Comparison of ENCODE assay signal across 8 cellular contexts in genomic region chr7:152674860-152675760, GRCh38. TPM values are rescaled to one million over a fixed set of nuclear protein-coding genes. Genes with fewer than 3 reads are reported as not detected.
A peak's percentile ranks its signal among the peaks of the same experiment; 100 is the strongest.
DNase-seq lines count a peak whose midpoint lies in the region; ATAC-seq and TF ChIP-seq lines count a peak whose summit lies in the region.

No MANE protein-coding gene starts in this region.

- peak overlapping the region; percentile 89 for H3K4me2 ChIP-seq in OCI-LY7 (ENCODE audit: low read length)

- intact Hi-C loops in Caco-2 (cut with micrococcal nuclease; ENCODE audit: unreplicated experiment) (loop anchor here (2.0 kb wide), 1 partner anchor 84 kb away; the partner anchor contains the start of gene ACTR3B), OCI-LY7 (cut with micrococcal nuclease; ENCODE audit: unreplicated experiment) (loop anchor here (2.0 to 10.0 kb wide), 4 partner anchors 87 to 340 kb away; partner anchors contain the start of gene KMT2C), breast epithelium (cut with DNase I; ENCODE audit: low total_unique reads) (no loop called here)

- ATAC-seq in GM19372 (IDR thresholded peaks at IDR 0.05; ENCODE audit: low read depth, unreplicated experiment), result peak; percentile 25
- ATAC-seq in left lobe of liver, result no peak
- ATAC-seq in HG03045 (IDR thresholded peaks at IDR 0.05; ENCODE audit: unreplicated experiment), result no peak

- peak overlapping the region; percentile 43; the same call in 1 of the 2 replicates for H2AFZ ChIP-seq in OCI-LY7 (ENCODE audit: low read length)

- POLR2A ChIA-PET in Caco-2 (lab: Charles Lee) (no interaction called here), OCI-LY7 (lab: Charles Lee) (interaction anchor here (0.7 to 1.3 kb wide), 3 partner anchors 15 to 241 kb away, joined by 3 to 4 read pairs (median 3); no protein-coding TSS in a partner anchor)

- H3K9me3 Mint-ChIP-seq in Caco-2 (ENCODE audit: unreplicated experiment), result no peaks in the 10 kb centered on the region

- H3K9me3 ChIP-seq in Caco-2, result no peaks in the 10 kb centered on the region
- H3K9me3 ChIP-seq in OCI-LY7 (ENCODE audit: low read length), result 0 out of 2 replicates have a peak, but pooled peaks cover 5% of the 10 kb centered on the region
- H3K9me3 ChIP-seq in breast epithelium, result peaks cover 0 to under 1% of the 10 kb centered on the region in 2 donors
- H3K9me3 ChIP-seq in mononuclear cell (ENCODE audit: low read depth, low read length), result no peaks in the 10 kb centered on the region

- H3K4me1 ChIP-seq in Caco-2 (peaks cover 12% of the 10 kb centered on the region; the same call in 1 of the 2 replicates), OCI-LY7 (ENCODE audit: insufficient read depth, low read length, poor library complexity, severe bottlenecking) (peaks cover 15% of the 10 kb centered on the region), breast epithelium (peaks cover 2 to 6% of the 10 kb centered on the region in 2 donors), mononuclear cell (ENCODE audit: insufficient read depth, low read length) (peaks cover 15% of the 10 kb centered on the region)

- DNase-seq in Caco-2 (peak; percentile 57 to 61), HT1080 (ENCODE audit: low read depth) (peak; percentile 38), OCI-LY7 (ENCODE audit: low spot score) (peak; percentile 54), breast epithelium (ENCODE audit: low spot score in 2 of 2) (no peak), left lobe of liver (ENCODE audit: low spot score) (no peak)

- H3K9me2 ChIP-seq in OCI-LY7 (ENCODE audit: insufficient read depth, low read length), result no peaks in the 10 kb centered on the region

- no peaks in the 10 kb centered on the region for H3K27me3 ChIP-seq in Caco-2 (replicated peaks; ENCODE audit: control insufficient read depth, insufficient read depth, low read length)
- H3K27me3 ChIP-seq in breast epithelium, result no peaks in the 10 kb centered on the region
- H3K27me3 ChIP-seq in mononuclear cell (ENCODE audit: insufficient read depth, low read length), result no peaks in the 10 kb centered on the region

- BruUV-seq in Caco-2 (replicated peaks; lab: Mats Ljungman, UMichigan) (TSS peak; percentile 73), OCI-LY7 (replicated peaks; lab: Mats Ljungman, UMichigan) (TSS peak; percentile 60)

- 0 out of 2 replicates have a peak, but pooled peaks cover 2% of the 10 kb centered on the region for H4K20me1 ChIP-seq in OCI-LY7 (ENCODE audit: insufficient read depth, low read length)

- CTCF ChIA-PET in Caco-2 (lab: Charles Lee), result no interaction called here
- CTCF ChIA-PET in OCI-LY7 (lab: Charles Lee; ENCODE audit: unreplicated experiment), result no interaction called here

- H3K79me2 ChIP-seq in OCI-LY7 (ENCODE audit: insufficient read depth, low read depth, low read length), result peaks cover 57% of the 10 kb centered on the region

- H3K27ac Mint-ChIP-seq in Caco-2 (ENCODE audit: unreplicated experiment), result peak overlapping the region; percentile 90

- peaks cover 26% of the 10 kb centered on the region for H3K36me3 Mint-ChIP-seq in Caco-2 (ENCODE audit: insufficient read depth, unreplicated experiment)

- H3K36me3 ChIP-seq in Caco-2 (ENCODE audit: control insufficient read depth, insufficient read depth, low read length) (no peaks in the 10 kb centered on the region), OCI-LY7 (ENCODE audit: insufficient read depth, low read length) (peaks cover 42% of the 10 kb centered on the region), breast epithelium (no peaks in the 10 kb centered on the region)

- H3K27ac ChIP-seq in OCI-LY7 (ENCODE audit: low read depth, low read length, poor library complexity, severe bottlenecking), result peak overlapping the region; percentile 68
- peak overlapping the region in 1 of 2 donors; percentile 88 for H3K27ac ChIP-seq in breast epithelium

- no peak for TF ChIP-seq POLR2A in breast epithelium (IDR thresholded peaks at IDR 0.05)

- H3K4me3 ChIP-seq in Caco-2 (ENCODE audit: low read depth, low read length), result peak overlapping the region; percentile 94
- peak overlapping the region; percentile 80 for H3K4me3 ChIP-seq in OCI-LY7 (ENCODE audit: low read depth, low read length, poor library complexity, severe bottlenecking)
- peak overlapping the region; percentile 66 to 84 (median 71) for H3K4me3 ChIP-seq in breast epithelium
- peak overlapping the region; percentile 59 for H3K4me3 ChIP-seq in mononuclear cell (ENCODE audit: low read length)

- peak overlapping the region; percentile 82 for H3K4me3 Mint-ChIP-seq in Caco-2 (ENCODE audit: unreplicated experiment)

- no peak for TF ChIP-seq CTCF in Caco-2 (IDR thresholded peaks at IDR 0.05; ENCODE audit: insufficient read depth in 1 of 2, low read depth in 1 of 2, low read length in 1 of 2, severe bottlenecking in 1 of 2, unreplicated experiment in 1 of 2)
- TF ChIP-seq CTCF in OCI-LY7 (conservative IDR thresholded peaks at IDR 0.05; ENCODE audit: low read length), result no peak
- no peak for TF ChIP-seq CTCF in breast epithelium (IDR thresholded peaks at IDR 0.05)

- peaks cover 7% of the 10 kb centered on the region for H3K4me1 Mint-ChIP-seq in Caco-2 (ENCODE audit: low read depth, unreplicated experiment)

- H3K27me3 Mint-ChIP-seq in Caco-2 (ENCODE audit: insufficient read depth, unreplicated experiment), result no peaks in the 10 kb centered on the region

RNA-seq across cellular contexts. Expression of gene XRCC2, which starts 0.8 kb away (rescaled TPM):
- total RNA-seq in Caco-2 (2022) (16.8 and 18.5 TPM in 2 replicates), OCI-LY7 (2022) (40.1 and 49.6 TPM in 2 replicates), breast epithelium (1 to 10 TPM in 1 of 3 donors, under 1 TPM in 2; 0.48 to 2.2 (median 0.98) TPM), mononuclear cell (0.42 TPM), left lobe of liver (0.18 TPM)
- 10.5 and 10.9 TPM in 2 replicates for total RNA-seq in HT1080 (2014; rRNA removed; shearing (Covaris generic))
- polyA plus RNA-seq in HT1080 (2015; cell fraction: cytosol; rRNA removed), result 6.3 and 8.1 TPM in 2 replicates
- 12.3 and 17.9 TPM in 2 replicates for polyA plus RNA-seq in HT1080 (2015; cell fraction: nucleus; rRNA removed)
- total RNA-seq in OCI-LY7 (2014; rRNA removed; shearing (Covaris generic)), result 39.7 and 40.0 TPM in 2 replicates

Comparison
In these comparisons a context has a peak if more than half of its experiments do, and no peak if none do; other contexts are left out.
1. DNase-seq: peak in Caco-2 (2 of 2), HT1080 (single experiment) and OCI-LY7 (single experiment); none in breast epithelium (0 of 2) and left lobe of liver (single experiment).
2. Peak in every context shown above with its lines, with median percentiles within 50 percentile points of each other: H3K4me3 ChIP-seq.